In the genomic region with DNA sequence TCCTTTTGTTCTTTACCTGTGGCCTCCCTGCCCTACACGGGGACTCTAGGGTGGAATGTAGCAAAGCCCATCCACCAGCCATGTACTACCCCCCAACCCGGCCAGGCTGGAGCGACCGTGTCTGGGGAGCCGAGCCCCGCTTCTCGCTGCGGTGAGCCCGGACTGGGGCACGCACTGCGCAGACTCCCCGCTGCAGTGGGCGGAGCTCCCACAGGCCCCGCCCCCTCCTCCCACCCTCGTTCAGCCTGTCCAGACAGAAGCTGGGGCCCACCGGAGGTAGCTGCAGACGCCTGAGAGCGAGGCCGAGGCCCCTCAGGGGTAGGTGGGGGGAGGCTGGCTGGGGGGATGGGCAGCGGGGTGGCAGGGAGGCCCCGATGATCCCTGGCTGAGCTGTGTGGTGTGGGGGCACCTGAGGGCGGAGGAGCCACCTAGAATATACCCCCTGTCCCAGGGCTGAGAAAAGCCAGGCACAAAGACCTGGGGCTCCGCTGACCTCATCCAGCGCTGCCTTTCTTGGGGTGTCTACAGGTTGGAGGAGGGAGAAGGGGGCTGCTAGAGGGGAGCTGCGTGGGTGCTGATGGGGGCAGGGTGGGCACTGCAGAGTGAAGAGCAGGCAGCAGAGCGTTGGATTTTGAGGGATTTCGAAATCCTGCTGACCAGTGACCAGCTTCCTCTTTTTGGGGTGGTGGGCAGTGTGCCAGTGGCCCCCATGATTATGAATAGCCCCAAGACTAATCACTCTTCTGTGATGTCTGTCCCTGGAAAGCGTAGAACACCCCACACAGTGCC, we compare ENCODE assay signal across 1 cellular context.
TF ChIP-seq lines count a peak whose summit lies in the region.

No MANE protein-coding gene starts in this region.

TF ChIP-seq in HepG2, 621 proteins besides CTCF, POLR2A, EP300 and RAD21:
- TF ChIP-seq CC2D1A (CRISPR knock-in tag; IDR thresholded peaks at IDR 0.05): no peak
- TF ChIP-seq, protein P1, sequence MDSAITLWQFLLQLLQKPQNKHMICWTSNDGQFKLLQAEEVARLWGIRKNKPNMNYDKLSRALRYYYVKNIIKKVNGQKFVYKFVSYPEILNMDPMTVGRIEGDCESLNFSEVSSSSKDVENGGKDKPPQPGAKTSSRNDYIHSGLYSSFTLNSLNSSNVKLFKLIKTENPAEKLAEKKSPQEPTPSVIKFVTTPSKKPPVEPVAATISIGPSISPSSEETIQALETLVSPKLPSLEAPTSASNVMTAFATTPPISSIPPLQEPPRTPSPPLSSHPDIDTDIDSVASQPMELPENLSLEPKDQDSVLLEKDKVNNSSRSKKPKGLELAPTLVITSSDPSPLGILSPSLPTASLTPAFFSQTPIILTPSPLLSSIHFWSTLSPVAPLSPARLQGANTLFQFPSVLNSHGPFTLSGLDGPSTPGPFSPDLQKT (CRISPR knock-in tag; IDR thresholded peaks at IDR 0.05; ENCODE audit: borderline replicate concordance): no peak
- no peak for TF ChIP-seq TEAD3 (CRISPR knock-in tag; optimal IDR thresholded peaks at IDR 0.05; ENCODE audit: borderline replicate concordance)
- TF ChIP-seq, protein P2, sequence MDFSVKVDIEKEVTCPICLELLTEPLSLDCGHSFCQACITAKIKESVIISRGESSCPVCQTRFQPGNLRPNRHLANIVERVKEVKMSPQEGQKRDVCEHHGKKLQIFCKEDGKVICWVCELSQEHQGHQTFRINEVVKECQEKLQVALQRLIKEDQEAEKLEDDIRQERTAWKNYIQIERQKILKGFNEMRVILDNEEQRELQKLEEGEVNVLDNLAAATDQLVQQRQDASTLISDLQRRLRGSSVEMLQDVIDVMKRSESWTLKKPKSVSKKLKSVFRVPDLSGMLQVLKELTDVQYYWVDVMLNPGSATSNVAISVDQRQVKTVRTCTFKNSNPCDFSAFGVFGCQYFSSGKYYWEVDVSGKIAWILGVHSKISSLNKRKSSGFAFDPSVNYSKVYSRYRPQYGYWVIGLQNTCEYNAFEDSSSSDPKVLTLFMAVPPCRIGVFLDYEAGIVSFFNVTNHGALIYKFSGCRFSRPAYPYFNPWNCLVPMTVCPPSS (IDR thresholded peaks at IDR 0.05): no peak
- no peak for TF ChIP-seq ZEB1 (IDR thresholded peaks at IDR 0.05; ENCODE audit: insufficient replicate concordance, low read depth)
- TF ChIP-seq HNRNPL (IDR thresholded peaks at IDR 0.05; ENCODE audit: low read depth, low read length): no peak
